21 cellular contexts compared by ENCODE assay signal in genomic region chr11:1158681-1159525, GRCh38. TPM values are rescaled to one million over a fixed set of nuclear protein-coding genes. Genes with fewer than 3 reads are reported as not detected.
A peak's percentile ranks its signal among the peaks of the same experiment; 100 is the strongest.
DNase-seq lines count a peak whose midpoint lies in the region; ATAC-seq, FAIRE-seq and TF ChIP-seq lines count a peak whose summit lies in the region.
"Had no signal": no experiment of that assay in that cellular context is flagged by ENCODE, and none has a peak within 500 bp of the region (broad histone marks: within the 10 kb centered on the region; RNA-seq: fewer than 3 reads in every experiment).

No MANE protein-coding gene starts in this region.

- H3K9me3 ChIP-seq in right lobe of liver (no peaks in the 10 kb centered on the region), HepG2 (ENCODE audit: low read length) (no peaks in the 10 kb centered on the region), Panc1 (ENCODE audit: control insufficient read depth, insufficient read depth, low read depth, low read length) (peaks cover 4% of the 10 kb centered on the region; the same call in 1 of the 2 replicates), left lung (no peaks in the 10 kb centered on the region), upper lobe of left lung (no peaks in the 10 kb centered on the region)
- H3K9me3 ChIP-seq: mucosa of descending colon had no signal

- H4K20me1 ChIP-seq in HepG2 (ENCODE audit: insufficient read depth, low read length): no peaks in the 10 kb centered on the region

- CTCF ChIA-PET in HepG2 (lab: Yijun Ruan, JAX; ENCODE audit: low intra/inter-chr PET ratio, low total read pairs) (no interaction called here), Panc1 (lab: Charles Lee) (interaction anchor here (0.6 kb wide), 1 partner anchor 25 kb away, joined by 7 read pairs; no protein-coding TSS in a partner anchor)

- ATAC-seq in right lobe of liver (no peak), HepG2 (no peak), Panc1 (no peak), left lung (no peak), upper lobe of left lung (ENCODE audit: low FRiP score in 2 of 2) (no peak)
- ATAC-seq: activated naive CD4-positive, alpha-beta T cell treated with anti-CD3 and anti-CD28 coated beads, Interleukin-2, amount 50 U/mL, for 72 hours; sciatic nerve had no signal

- POLR2A ChIA-PET in HepG2 (lab: Yijun Ruan, JAX): no interaction called here
- POLR2A ChIA-PET in Panc1 (lab: Charles Lee): no interaction called here

- 65% methylated on average over 5 of the region's 33 CpGs for WGBS in right lobe of liver (ENCODE audit: insufficient coverage, low coverage, low lambda C conversion rate, missing lambda C conversion rate)
- WGBS in HepG2 (ENCODE audit: low lambda C conversion rate): 5% methylated on average over 4 of the region's 33 CpGs
- 76 to 80% methylated on average over 11 to 26 of the region's 33 CpGs for WGBS in upper lobe of left lung, 2 donors

- no peak for TF ChIP-seq EP300 in HepG2 (IDR thresholded peaks at IDR 0.05; ENCODE audit: low read depth in 2 of 2, low read length in 2 of 2)
- TF ChIP-seq EP300 in HepG2 (CRISPR knock-in tag; IDR thresholded peaks at IDR 0.05; ENCODE audit: borderline replicate concordance): no peak
- no peak for TF ChIP-seq EP300 in upper lobe of left lung (IDR thresholded peaks at IDR 0.05)

- peak; percentile 21 to 48 (median 41) for DNase-seq in right lobe of liver
- no peak for DNase-seq in HepG2 (ENCODE audit: low spot score)
- DNase-seq in Panc1 (ENCODE audit: low read depth, low spot score): no peak
- peak; percentile 29 to 69 for DNase-seq in left lung
- DNase-seq in upper lobe of left lung: peak; percentile 17 to 74
- DNase-seq in effector CD8-positive, alpha-beta T cell (lab: John Stamatoyannopoulos, UW): no peak
- no peak for DNase-seq in OCI-M2 (lab: John Stamatoyannopoulos, UW; ENCODE audit: unreplicated experiment)
- DNase-seq in cerebellar nuclear complex (lab: John Stamatoyannopoulos, UW): no peak
- DNase-seq: activated CD4-positive, alpha-beta T cell treated with anti-CD3 and anti-CD28 coated beads for 1 hour; COR-L47; HFFc6; hypothalamus; kidney glomerular epithelial cell; mucosa of descending colon; nucleus accumbens had no signal

- TF ChIP-seq CTCF in right lobe of liver (IDR thresholded peaks at IDR 0.05): no peak
- TF ChIP-seq CTCF in HepG2 (CRISPR knock-in tag; IDR thresholded peaks at IDR 0.05): no peak
- no peak for TF ChIP-seq CTCF in Panc1 (IDR thresholded peaks at IDR 0.05)
- TF ChIP-seq CTCF in left lung (IDR thresholded peaks at IDR 0.05): no peak
- TF ChIP-seq CTCF in upper lobe of left lung (IDR thresholded peaks at IDR 0.05): no peak

- no TSS peak for BruUV-seq in HepG2 (replicated peaks; lab: Mats Ljungman, UMichigan)
- no TSS peak for BruUV-seq in Panc1 (replicated peaks; lab: Mats Ljungman, UMichigan)

- no peak for TF ChIP-seq RAD21 in HepG2 (CRISPR knock-in tag; IDR thresholded peaks at IDR 0.05)

- H3K36me3 ChIP-seq in right lobe of liver (no peaks in the 10 kb centered on the region), HepG2 (replicated peaks in 1 of 2; ENCODE audit: control insufficient read depth in 1 of 2, insufficient read depth in 2 of 2, low read length in 2 of 2) (no peaks in the 10 kb centered on the region), Panc1 (ENCODE audit: control insufficient read depth, insufficient read depth, low read length) (no peaks in the 10 kb centered on the region), left lung (no peaks in the 10 kb centered on the region), upper lobe of left lung (no peaks in the 10 kb centered on the region)

- no peak for FAIRE-seq in HepG2 (lab: Jason Lieb, UNC)

- no peak overlapping the region for H3K4me2 ChIP-seq in HepG2 (ENCODE audit: low read depth, low read length)

- H3K9ac ChIP-seq in HepG2 (ENCODE audit: insufficient read depth, low read depth, low read length): no peak overlapping the region

- H2AFZ ChIP-seq in HepG2 (ENCODE audit: low read length): no peak overlapping the region

- H3K27ac ChIP-seq in right lobe of liver (no peak overlapping the region), HepG2 (ENCODE audit: extremely low read length, insufficient read depth, low read length) (no peak overlapping the region), Panc1 (ENCODE audit: low read length) (peak overlapping the region; percentile 18; the same call in 1 of the 2 replicates), left lung (no peak overlapping the region), upper lobe of left lung (no peak overlapping the region)
- H3K27ac ChIP-seq: coronary artery had no signal

- H3K79me2 ChIP-seq in HepG2 (ENCODE audit: insufficient read depth, low read length): no peaks in the 10 kb centered on the region

- no peaks in the 10 kb centered on the region for H3K4me1 ChIP-seq in right lobe of liver
- peaks cover 5% of the 10 kb centered on the region for H3K4me1 ChIP-seq in HepG2 (ENCODE audit: insufficient read depth, low read length)
- peaks cover 24% of the 10 kb centered on the region for H3K4me1 ChIP-seq in Panc1 (ENCODE audit: control insufficient read depth, insufficient read depth, low read length)
- H3K4me1 ChIP-seq in left lung: no peaks in the 10 kb centered on the region
- no peaks in the 10 kb centered on the region for H3K4me1 ChIP-seq in upper lobe of left lung

- no peak overlapping the region for H3K4me3 ChIP-seq in right lobe of liver
- no peak overlapping the region for H3K4me3 ChIP-seq in HepG2 (replicated peaks in 1 of 3; ENCODE audit: insufficient read depth in 1 of 3, low read depth in 2 of 3, low read length in 3 of 3)
- no peak overlapping the region for H3K4me3 ChIP-seq in Panc1 (ENCODE audit: low read depth in 2 of 2, low read length in 2 of 2)
- no peak overlapping the region for H3K4me3 ChIP-seq in left lung
- H3K4me3 ChIP-seq in upper lobe of left lung: no peak overlapping the region
- H3K4me3 ChIP-seq: coronary artery, mucosa of descending colon had no signal

- no peak for TF ChIP-seq POLR2A in right lobe of liver (IDR thresholded peaks at IDR 0.05)
- no peak for TF ChIP-seq POLR2A in HepG2 (IDR thresholded peaks at IDR 0.05; ENCODE audit: insufficient read depth in 1 of 2, low read depth in 2 of 2, low read length in 2 of 2)
- TF ChIP-seq POLR2A in upper lobe of left lung (IDR thresholded peaks at IDR 0.05): no peak

- in situ Hi-C loops in HepG2 (cut with HindIII; ENCODE audit: extremely low pct_ligation_motif_present, low pct_unique_long_range_greater_than_20kb) (no loop called here), Panc1 (cut with HindIII; ENCODE audit: low pct_unique_long_range_greater_than_20kb, low sequenced_read_pairs) (no loop called here)

- H3K27me3 ChIP-seq in right lobe of liver (no peaks in the 10 kb centered on the region), HepG2 (ENCODE audit: control insufficient read depth in 1 of 2, insufficient read depth in 2 of 2, low read length in 2 of 2) (peaks cover 24 to 60% of the 10 kb centered on the region in 2 experiments; a peak in 4 of 5 replicates), Panc1 (ENCODE audit: control insufficient read depth, insufficient read depth, low read length) (no peaks in the 10 kb centered on the region), left lung (peaks cover 0 to 55% of the 10 kb centered on the region in 2 donors), upper lobe of left lung (no peaks in the 10 kb centered on the region)

- intact Hi-C loops in right lobe of liver (cut with DNase I) (no loop called here), HepG2 (cut with micrococcal nuclease; ENCODE audit: unreplicated experiment) (no loop called here), Panc1 (cut with micrococcal nuclease; ENCODE audit: unreplicated experiment) (no loop called here), left lung (cut with DNase I) (no loop called here)

RNA-seq across cellular contexts. Expression of gene MUC5AC, which starts 1.1 kb away (rescaled TPM):
- total RNA-seq in right lobe of liver: not detected
- not detected in 2 replicates for total RNA-seq in HepG2 (2016; rRNA removed; fragmentation: Illumina TruSeq; extraction: Trizol)
- total RNA-seq in HepG2 (2016; cell fraction: cytosol; rRNA removed; fragmentation: Illumina TruSeq; extraction: Trizol; ENCODE audit: low read depth): not detected in 2 replicates
- total RNA-seq in HepG2 (2016; cell fraction: insoluble cytoplasmic fraction; rRNA removed; fragmentation: Illumina TruSeq; extraction: Trizol): not detected in 2 replicates
- not detected in 2 replicates for total RNA-seq in HepG2 (2016; cell fraction: membrane; rRNA removed; fragmentation: Illumina TruSeq; extraction: Trizol)
- not detected in 2 replicates for total RNA-seq in HepG2 (2016; cell fraction: nucleus; rRNA removed; fragmentation: Illumina TruSeq; extraction: Trizol)
- polyA plus RNA-seq in HepG2 (2011; rRNA removed): under 0.01 TPM in 2 replicates
- under 0.01 TPM in 1 of 2 replicates, not detected in the other for polyA plus RNA-seq in HepG2 (2011; cell fraction: cytosol; rRNA removed)
- 0.02 TPM in 2 replicates for polyA plus RNA-seq in HepG2 (2011; cell fraction: nucleus; rRNA removed)
- polyA plus RNA-seq in HepG2 (2012): not detected in 2 replicates
- polyA plus RNA-seq in HepG2 (2016; cell fraction: cytosol; fragmentation: Illumina TruSeq; extraction: Trizol; ENCODE audit: low read depth): not detected in 2 replicates
- polyA plus RNA-seq in HepG2 (2016; cell fraction: insoluble cytoplasmic fraction; fragmentation: Illumina TruSeq; extraction: Trizol; ENCODE audit: low read depth): not detected in 2 replicates
- polyA plus RNA-seq in HepG2 (2016; cell fraction: membrane; fragmentation: Illumina TruSeq; extraction: Trizol; ENCODE audit: low read depth): not detected in 2 replicates
- polyA plus RNA-seq in HepG2 (2016; cell fraction: nucleus; fragmentation: Illumina TruSeq; extraction: Trizol; ENCODE audit: insufficient read depth, low read depth): 0.03 TPM in 1 of 2 replicates, not detected in the other
- not detected in 2 replicates for polyA minus RNA-seq in HepG2 (2011; rRNA and poly(A)+ RNA removed; ENCODE audit: low replicate concordance)
- not detected in 2 replicates for polyA minus RNA-seq in HepG2 (2011; cell fraction: cytosol; rRNA and poly(A)+ RNA removed)
- not detected in 2 replicates for polyA minus RNA-seq in HepG2 (2011; cell fraction: nucleus; rRNA and poly(A)+ RNA removed)
- total RNA-seq in Panc1 (2021; ENCODE audit: unreplicated experiment): 0.03 TPM
- 0.04 TPM for polyA plus RNA-seq in Panc1 (2012; ENCODE audit: insufficient read length)
- total RNA-seq in left lung: under 1 TPM in 1 of 2 donors, not detected in 1; 0.37 TPM
- total RNA-seq in upper lobe of left lung: 1 to 10 TPM in 2 of 6 donors, under 1 TPM in 3, not detected in 1; under 0.01 to 7.3 (median 0.78) TPM
- total RNA-seq: activated naive CD4-positive, alpha-beta T cell treated with anti-CD3 and anti-CD28 coated beads, Interleukin-2, amount 50 U/mL, for 72 hours; fibroblast of villous mesenchyme; HFFc6; LHCN-M2; OCI-LY7 had no signal

Comparison
In these comparisons a context has a peak if more than half of its experiments do, and no peak if none do; other contexts are left out.
1. DNase-seq: peak in right lobe of liver (3 of 3), left lung (2 of 2) and upper lobe of left lung (2 of 2); none in HepG2 (single experiment), Panc1 (single experiment), effector CD8-positive, alpha-beta T cell (single experiment), OCI-M2 (single experiment) and cerebellar nuclear complex (0 of 2).